Comparison of ENCODE assay signal across 22 cellular contexts in the genomic region with DNA sequence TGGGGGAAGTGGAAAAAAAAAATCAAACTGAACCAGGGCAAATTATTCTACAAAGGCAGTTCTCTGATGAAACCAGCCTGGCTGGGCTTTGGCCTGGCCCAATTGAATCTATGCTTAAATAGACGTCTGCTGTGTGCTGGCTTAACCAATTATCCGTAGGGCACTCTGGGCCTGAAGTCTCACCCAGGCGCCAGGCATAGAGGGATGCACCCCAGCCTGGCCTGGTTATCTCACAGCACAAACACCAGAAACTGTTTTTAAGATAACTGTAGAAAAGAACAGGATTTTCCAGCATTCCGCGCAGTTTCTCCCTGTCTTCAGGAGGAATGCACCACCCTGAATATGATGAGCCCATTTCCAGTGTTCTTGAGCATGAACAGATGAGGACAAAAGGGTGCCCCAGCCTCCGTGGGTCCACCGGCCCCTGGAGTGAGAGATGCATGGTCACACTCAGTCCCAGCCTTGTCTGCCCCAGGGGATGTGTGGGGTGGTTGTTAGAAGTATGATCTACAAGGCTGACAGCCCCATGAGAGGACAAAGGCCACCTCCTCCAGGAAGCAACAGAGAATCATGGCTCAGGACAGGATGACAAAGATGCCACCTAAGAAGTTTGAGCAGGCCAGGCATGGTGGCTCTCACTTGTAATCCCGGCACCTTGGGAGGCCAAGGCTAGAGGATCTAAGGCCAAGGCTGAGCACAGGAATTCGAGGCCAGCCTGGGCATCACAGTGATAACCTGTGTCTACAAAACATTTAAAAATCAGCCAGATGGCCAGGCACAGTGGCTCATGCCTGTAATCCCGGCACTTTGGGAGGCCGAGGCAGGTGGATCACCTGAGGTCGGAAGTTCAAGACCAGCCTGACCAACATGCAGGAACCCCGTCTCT.
"Had no signal": no experiment of that assay in that cellular context is flagged by ENCODE, and none has a peak within 500 bp of the region (broad histone marks: within the 10 kb centered on the region; RNA-seq: fewer than 3 reads in every experiment).

No MANE protein-coding gene starts in this region.

- H3K27ac ChIP-seq: dorsolateral prefrontal cortex, epithelial cell of prostate, gastroesophageal sphincter, parathyroid adenoma, sigmoid colon, SK-N-MC, testis had no signal

- H3K36me3 Mint-ChIP-seq: activated naive CD4-positive, alpha-beta T cell treated with anti-CD3 and anti-CD28 coated beads, Interleukin-2, amount 50 U/mL, for 24 hours; natural killer cell treated with Interleukin-12 subunit alpha and Interleukin-12 subunit beta and Interleukin-15 and Interleukin-18, amount 100 ng/mL, for 72 hours had no signal

- H3K4me3 Mint-ChIP-seq: activated CD4-positive, alpha-beta memory T cell treated with anti-CD3 and anti-CD28 coated beads for 36 hours; activated naive CD4-positive, alpha-beta T cell treated with anti-CD3 and anti-CD28 coated beads, Interleukin-2, amount 50 U/mL, for 24 hours; brain; natural killer cell treated with Interleukin-12 subunit alpha and Interleukin-12 subunit beta and Interleukin-15 and Interleukin-18, amount 100 ng/mL, for 72 hours had no signal

- ATAC-seq: gastroesophageal sphincter; natural killer cell treated with Interleukin-12 subunit alpha and Interleukin-12 subunit beta and Interleukin-15 and Interleukin-18, amount 100 ng/mL, for 72 hours had no signal

- H3K27me3 ChIP-seq: dorsolateral prefrontal cortex, gastroesophageal sphincter, sigmoid colon, testis had no signal

- H3K27ac Mint-ChIP-seq: activated CD4-positive, alpha-beta memory T cell treated with anti-CD3 and anti-CD28 coated beads for 36 hours; activated naive CD4-positive, alpha-beta T cell treated with anti-CD3 and anti-CD28 coated beads, Interleukin-2, amount 50 U/mL, for 24 hours; natural killer cell treated with Interleukin-12 subunit alpha and Interleukin-12 subunit beta and Interleukin-15 and Interleukin-18, amount 100 ng/mL, for 72 hours had no signal

- H3K4me3 ChIP-seq: dorsolateral prefrontal cortex, gastroesophageal sphincter, sigmoid colon, SK-N-MC, smooth muscle cell, testis had no signal

- H3K9me3 ChIP-seq: gastroesophageal sphincter, sigmoid colon, testis had no signal

- H3K4me1 ChIP-seq: parathyroid adenoma, testis had no signal

- H3K4me1 Mint-ChIP-seq: activated naive CD4-positive, alpha-beta T cell treated with anti-CD3 and anti-CD28 coated beads, Interleukin-2, amount 50 U/mL, for 24 hours had no signal

- DNase-seq: activated CD4-positive, alpha-beta memory T cell treated with anti-CD3 and anti-CD28 coated beads for 36 hours; activated CD4-positive, alpha-beta T cell treated with anti-CD3 and anti-CD28 coated beads for 48 hours; activated gamma-delta T cell treated with Interleukin-2 at 50 U/mL for 16 hours; activated T-cell treated with anti-CD3 and anti-CD28 coated beads, Interleukin-2, amount 50 U/mL, for 48 hours; anterior cingulate cortex; caudate nucleus; hypothalamus; sigmoid colon; stimulated activated CD4-positive, alpha-beta T cell treated with anti-CD3 and anti-CD28 coated beads, Interleukin-2, amount 100 ng/mL, for 48 hours; stimulated activated CD8-positive, alpha-beta memory T cell treated with anti-CD3 and anti-CD28 coated beads, Interleukin-4, amount 100 ng/mL, for 48 hours; stimulated activated naive CD4-positive, alpha-beta T cell; testis; trophoblast cell had no signal

- H3K9me3 Mint-ChIP-seq: activated CD4-positive, alpha-beta memory T cell treated with anti-CD3 and anti-CD28 coated beads for 36 hours; activated naive CD4-positive, alpha-beta T cell treated with anti-CD3 and anti-CD28 coated beads, Interleukin-2, amount 50 U/mL, for 24 hours; brain; natural killer cell treated with Interleukin-12 subunit alpha and Interleukin-12 subunit beta and Interleukin-15 and Interleukin-18, amount 100 ng/mL, for 72 hours had no signal

- H3K27me3 Mint-ChIP-seq: activated CD4-positive, alpha-beta memory T cell treated with anti-CD3 and anti-CD28 coated beads for 36 hours; activated naive CD4-positive, alpha-beta T cell treated with anti-CD3 and anti-CD28 coated beads, Interleukin-2, amount 50 U/mL, for 24 hours; brain; natural killer cell treated with Interleukin-12 subunit alpha and Interleukin-12 subunit beta and Interleukin-15 and Interleukin-18, amount 100 ng/mL, for 72 hours had no signal
